Comparison of ENCODE assay signal across 20 cellular contexts in genomic region chr5:11172484-11172883, GRCh38.
A peak's percentile ranks its signal among the peaks of the same experiment; 100 is the strongest.
DNase-seq lines count a peak whose midpoint lies in the region; FAIRE-seq and TF ChIP-seq lines count a peak whose summit lies in the region.
"Had no signal": no experiment of that assay in that cellular context is flagged by ENCODE, and none has a peak within 500 bp of the region (broad histone marks: within the 10 kb centered on the region; RNA-seq: fewer than 3 reads in every experiment).

No MANE protein-coding gene starts in this region.

- FAIRE-seq in GM18507 (lab: Jason Lieb, UNC) (peak; percentile 5), urothelium cell line (lab: Jason Lieb, UNC) (peak; percentile 68), small intestine (lab: Jason Lieb, UNC) (no peak)
- FAIRE-seq: A204.1, D721Med, GM12892, H54 had no signal

- H3K9me3 ChIP-seq in BLaER1 (peaks cover 6% of the 10 kb centered on the region; the same call in 1 of the 2 replicates), Loucy (ENCODE audit: insufficient read depth, low read depth, low read length) (no peaks in the 10 kb centered on the region), small intestine (ENCODE audit: control insufficient read depth, low read depth) (no peaks in the 10 kb centered on the region)
- H3K9me3 ChIP-seq: HAP-1 had no signal

- DNase-seq in GM18507 (ENCODE audit: extremely low spot score, insufficient read length, low read depth) (no peak), urothelium cell line (ENCODE audit: low spot score) (no peak), small intestine (no peak), HT-29 (ENCODE audit: low spot score) (no peak)
- no peak for DNase-seq in stimulated activated CD4-positive, alpha-beta T cell treated with anti-CD3 and anti-CD28 coated beads, Interleukin-2, amount 100 ng/mL, for 24 hours
- DNase-seq: CD4-positive, alpha-beta T cell; CD8-positive, alpha-beta memory T cell; DMS 273 treated with DMSO at 0.1 percent for 48 hours; DMS79; GOT3; HFFc6 had no signal

- no peak for TF ChIP-seq CTCF in Loucy (conservative IDR thresholded peaks at IDR 0.05; ENCODE audit: low read length)

- no peaks in the 10 kb centered on the region for H4K20me1 ChIP-seq in BLaER1
- H4K20me1 ChIP-seq in Loucy (ENCODE audit: insufficient read depth, low read length, poor library complexity, severe bottlenecking), result no peaks in the 10 kb centered on the region
- H4K20me1 ChIP-seq: BLaER1 treated with 17β-estradiol and CSF1 and Interleukin-3, amounts not matched to agents 10 nM and 100 nM had no signal

- H3K27ac ChIP-seq in BLaER1, result no peak overlapping the region
- H3K27ac ChIP-seq in small intestine (ENCODE audit: low read depth in 1 of 2, low read length in 1 of 2), result no peak overlapping the region
- H3K27ac ChIP-seq: 22Rv1; BLaER1 treated with 17β-estradiol and CSF1 and Interleukin-3, amounts not matched to agents 10 nM and 100 nM had no signal

- no peaks in the 10 kb centered on the region for H3F3A ChIP-seq in Loucy (ENCODE audit: low read depth)

- H3K9ac ChIP-seq in BLaER1 (no peak overlapping the region), Loucy (ENCODE audit: low read depth, low read length, poor library complexity, severe bottlenecking) (no peak overlapping the region)
- H3K9ac ChIP-seq: BLaER1 treated with 17β-estradiol and CSF1 and Interleukin-3, amounts not matched to agents 10 nM and 100 nM had no signal

- H3K4me2 ChIP-seq in BLaER1 (peak overlapping the region; percentile 3), Loucy (ENCODE audit: low read depth, low read length, poor library complexity, severe bottlenecking) (peak overlapping the region; percentile 34)

- no peaks in the 10 kb centered on the region for H3K79me2 ChIP-seq in Loucy (ENCODE audit: insufficient read depth, low read length)

- no peak overlapping the region; the same call in 1 of the 2 replicates for H2AFZ ChIP-seq in Loucy (ENCODE audit: low read length)

- H3K27me3 ChIP-seq in BLaER1 (no peaks in the 10 kb centered on the region), Loucy (ENCODE audit: insufficient read depth, low read length, poor library complexity, severe bottlenecking) (no peaks in the 10 kb centered on the region), small intestine (ENCODE audit: control insufficient read depth in 2 of 2, insufficient read depth in 2 of 2, low read length in 2 of 2) (no peaks in the 10 kb centered on the region)
- H3K27me3 ChIP-seq: BLaER1 treated with 17β-estradiol and CSF1 and Interleukin-3, amounts not matched to agents 10 nM and 100 nM had no signal

- no peaks in the 10 kb centered on the region for H3K9me2 ChIP-seq in Loucy (replicated peaks; ENCODE audit: low read depth, low read length)

- WGBS in small intestine, 3 donors, result 53 to 86% (median 63%) methylated on average over 5 of the region's 5 CpGs

- H3K4me1 ChIP-seq in BLaER1 (peaks cover 29% of the 10 kb centered on the region), Loucy (ENCODE audit: insufficient read depth, low read length, poor library complexity, severe bottlenecking) (peaks cover 36% of the 10 kb centered on the region), small intestine (ENCODE audit: control insufficient read depth in 2 of 2, insufficient read depth in 1 of 2, low read depth in 1 of 2, low read length in 1 of 2) (no peaks in the 10 kb centered on the region)
- H3K4me1 ChIP-seq: HAP-1 had no signal

- no peaks in the 10 kb centered on the region for H3K36me3 ChIP-seq in BLaER1
- no peaks in the 10 kb centered on the region for H3K36me3 ChIP-seq in Loucy (ENCODE audit: insufficient read depth, low read length)
- H3K36me3 ChIP-seq in small intestine (ENCODE audit: control insufficient read depth in 2 of 2, insufficient read depth in 2 of 2, low read length in 2 of 2), result no peaks in the 10 kb centered on the region
- H3K36me3 ChIP-seq: BLaER1 treated with 17β-estradiol and CSF1 and Interleukin-3, amounts not matched to agents 10 nM and 100 nM; HAP-1 had no signal

- H3K4me3 ChIP-seq in BLaER1, result no peak overlapping the region
- no peak overlapping the region for H3K4me3 ChIP-seq in Loucy (ENCODE audit: low read length, poor library complexity, severe bottlenecking)
- H3K4me3 ChIP-seq in small intestine (ENCODE audit: low read depth in 1 of 2, low read length in 2 of 2), result no peak overlapping the region
- H3K4me3 ChIP-seq: BLaER1 treated with 17β-estradiol and CSF1 and Interleukin-3, amounts not matched to agents 10 nM and 100 nM; HAP-1 had no signal
